In the genomic region with DNA sequence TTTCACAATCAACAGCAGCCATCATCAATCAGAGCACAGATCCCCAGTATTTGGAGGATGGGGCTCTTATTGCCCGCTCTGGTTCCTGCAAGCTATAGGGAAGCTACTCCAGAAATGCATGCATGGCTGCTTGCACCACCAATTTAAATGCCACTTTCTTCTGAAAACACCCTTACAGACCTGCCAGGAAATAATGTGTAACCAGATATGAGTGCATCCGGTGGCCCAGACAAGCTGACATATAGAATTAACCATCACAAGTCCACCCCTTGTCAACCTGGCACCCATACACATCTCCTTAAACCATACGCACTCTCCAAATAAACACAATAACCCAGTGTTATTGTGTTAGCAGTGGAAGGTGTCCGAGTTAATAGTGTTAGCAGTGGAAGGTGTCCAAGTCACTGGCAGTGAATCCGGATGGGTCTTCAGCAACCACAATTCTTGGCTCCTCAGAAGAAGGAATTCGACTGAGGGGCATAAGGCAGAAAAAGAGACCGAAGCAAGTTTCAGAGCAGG, we compare ENCODE assay signal across 11 cellular contexts. TPM values are rescaled to one million over a fixed set of nuclear protein-coding genes. Genes with fewer than 3 reads are reported as not detected.
DNase-seq lines count a peak whose midpoint lies in the region; ATAC-seq, FAIRE-seq and TF ChIP-seq lines count a peak whose summit lies in the region.
"Not testable (repeated sequence)": the region's sequence is repeated elsewhere in the genome, so short reads cannot be mapped to it uniquely, and the experiment has no call there.
"Had no signal": no experiment of that assay in that cellular context is flagged by ENCODE, and none has a peak within 500 bp of the region (broad histone marks: within the 10 kb centered on the region; RNA-seq: fewer than 3 reads in every experiment).

No MANE protein-coding gene starts in this region.

- H3K4me1 ChIP-seq in colonic mucosa = not testable (repeated sequence)

- H3K27me3 Mint-ChIP-seq in activated CD8-positive, alpha-beta T cell treated with anti-CD3 and anti-CD28 coated beads, Interleukin-2, amount 10 ng/mL, durations not matched to agents 7 days and 5 days (ENCODE audit: low read depth) = not testable (repeated sequence)

- not testable (repeated sequence) for H3K9me3 Mint-ChIP-seq in activated CD8-positive, alpha-beta T cell treated with anti-CD3 and anti-CD28 coated beads, Interleukin-2, amount 10 ng/mL, durations not matched to agents 7 days and 5 days (ENCODE audit: insufficient read depth)

- H3K36me3 Mint-ChIP-seq in activated CD8-positive, alpha-beta T cell treated with anti-CD3 and anti-CD28 coated beads, Interleukin-2, amount 10 ng/mL, durations not matched to agents 7 days and 5 days (ENCODE audit: low read depth) = not testable (repeated sequence)

- H3K27ac ChIP-seq in colonic mucosa = not testable (repeated sequence)

- FAIRE-seq in GM12891 (lab: Jason Lieb, UNC) = peak; percentile 76

- TF ChIP-seq POLR2A in GM12891 (IDR thresholded peaks at IDR 0.05; ENCODE audit: low read depth, low read length) = not testable (repeated sequence)

- H3K27ac Mint-ChIP-seq in activated CD8-positive, alpha-beta T cell treated with anti-CD3 and anti-CD28 coated beads, Interleukin-2, amount 10 ng/mL, durations not matched to agents 7 days and 5 days = peak overlapping the region; percentile 27

- POLR2A ChIA-PET in activated CD8-positive, alpha-beta T cell treated with anti-CD3 and anti-CD28 coated beads, Interleukin-2, amount 10 ng/mL, durations not matched to agents 7 days and 5 days (lab: Charles Lee) = not testable (repeated sequence)

- not testable (repeated sequence) for H3K36me3 ChIP-seq in colonic mucosa

- not testable (repeated sequence) for H3K27me3 ChIP-seq in colonic mucosa

- H3K4me3 Mint-ChIP-seq in activated CD8-positive, alpha-beta T cell treated with anti-CD3 and anti-CD28 coated beads, Interleukin-2, amount 10 ng/mL, durations not matched to agents 7 days and 5 days = not testable (repeated sequence)

- not testable (repeated sequence) for TF ChIP-seq CTCF in LNCaP clone FGC (IDR thresholded peaks at IDR 0.05; ENCODE audit: control insufficient read depth, extremely low read depth, insufficient read depth); colonic mucosa (IDR thresholded peaks at IDR 0.05)

- DNase-seq in COLO668 (lab: John Stamatoyannopoulos, UW; ENCODE audit: unreplicated experiment) = peak; percentile 25
- DNase-seq in GM12891 (ENCODE audit: insufficient read length, low spot score) = not testable (repeated sequence)
- peak; percentile 51 for DNase-seq in LNCaP clone FGC (ENCODE audit: low read depth)
- DNase-seq in NCI-H2081 (lab: John Stamatoyannopoulos, UW) = peak; percentile 8 to 30
- peak; percentile 22 for DNase-seq in NCI-H510A (lab: John Stamatoyannopoulos, UW)
- DNase-seq in activated CD8-positive, alpha-beta T cell treated with anti-CD3 and anti-CD28 coated beads, Interleukin-2, amount 10 ng/mL, durations not matched to agents 7 days and 5 days = peak; percentile 21
- peak; percentile 1 for DNase-seq in colonic mucosa
- DNase-seq in stimulated activated CD8-positive, alpha-beta memory T cell treated with anti-CD3 and anti-CD28 coated beads, Interleukin-4, amount 100 ng/mL, for 48 hours = peak; percentile 9

- H3K4me1 Mint-ChIP-seq in activated CD8-positive, alpha-beta T cell treated with anti-CD3 and anti-CD28 coated beads, Interleukin-2, amount 10 ng/mL, durations not matched to agents 7 days and 5 days (ENCODE audit: low read depth) = peaks cover 13% of the 10 kb centered on the region

- CTCF ChIA-PET in activated CD8-positive, alpha-beta T cell treated with anti-CD3 and anti-CD28 coated beads, Interleukin-2, amount 10 ng/mL, durations not matched to agents 7 days and 5 days (lab: Charles Lee) = not testable (repeated sequence)

- not testable (repeated sequence) for ATAC-seq in activated CD8-positive, alpha-beta T cell treated with anti-CD3 and anti-CD28 coated beads, Interleukin-2, amount 10 ng/mL, durations not matched to agents 7 days and 5 days

- intact Hi-C loops in colonic mucosa (cut with DNase I) = not testable (repeated sequence)

- H3K9ac ChIP-seq in colonic mucosa (ENCODE audit: low read depth in 2 of 2, low read length in 2 of 2) = not testable (repeated sequence)

- not testable (repeated sequence) for H3K9me3 ChIP-seq in colonic mucosa

- H3K4me3 ChIP-seq in LNCaP clone FGC (ENCODE audit: low read depth, low read length); colonic mucosa: not testable (repeated sequence)

RNA-seq across cellular contexts. Expression of a gene that starts 3.5 kb away (rescaled TPM):
- 1.7 TPM for polyA plus RNA-seq in GM12891 (2012; ENCODE audit: low read depth, missing spikeins)
- 1 to 10 TPM; 3.2 to 3.4 TPM for total RNA-seq in activated CD8-positive, alpha-beta T cell treated with anti-CD3 and anti-CD28 coated beads, Interleukin-2, amount 10 ng/mL, durations not matched to agents 7 days and 5 days
- under 1 TPM; 0.35 to 0.64 TPM for total RNA-seq in colonic mucosa
- total RNA-seq: CD4-positive, CD25-positive, alpha-beta regulatory T cell had no signal
- polyA plus RNA-seq: CD4-positive, CD25-positive, alpha-beta regulatory T cell had no signal

RNA-seq across cellular contexts. Expression of a gene that starts 19.4 kb away (rescaled TPM):
- not detected for polyA plus RNA-seq in GM12891 (2012; ENCODE audit: low read depth, missing spikeins)
- not detected for total RNA-seq in activated CD8-positive, alpha-beta T cell treated with anti-CD3 and anti-CD28 coated beads, Interleukin-2, amount 10 ng/mL, durations not matched to agents 7 days and 5 days
- total RNA-seq in colonic mucosa = not detected
- total RNA-seq: Calu3; CD4-positive, CD25-positive, alpha-beta regulatory T cell had no signal
- polyA plus RNA-seq: CD4-positive, CD25-positive, alpha-beta regulatory T cell had no signal

RNA-seq across cellular contexts. Expression of a gene that starts 32.9 kb away (rescaled TPM):
- 39.8 TPM for polyA plus RNA-seq in GM12891 (2012; ENCODE audit: low read depth, missing spikeins)
- total RNA-seq in activated CD8-positive, alpha-beta T cell treated with anti-CD3 and anti-CD28 coated beads, Interleukin-2, amount 10 ng/mL, durations not matched to agents 7 days and 5 days = 10 to 100 TPM; 83.9 to 88.2 TPM
- 10 to 100 TPM; 32.4 to 73.0 TPM for total RNA-seq in colonic mucosa

RNA-seq across cellular contexts. Expression of a gene that starts 33.6 kb away (rescaled TPM):
- polyA plus RNA-seq in GM12891 (2012; ENCODE audit: low read depth, missing spikeins) = 247 TPM
- 100 to 1,000 TPM; 458 to 486 TPM for total RNA-seq in activated CD8-positive, alpha-beta T cell treated with anti-CD3 and anti-CD28 coated beads, Interleukin-2, amount 10 ng/mL, durations not matched to agents 7 days and 5 days
- total RNA-seq in colonic mucosa = 100 to 1,000 TPM; 240 to 318 TPM

RNA-seq across cellular contexts. Expression of a gene that starts 49.8 kb away (rescaled TPM):
- not detected for polyA plus RNA-seq in GM12891 (2012; ENCODE audit: low read depth, missing spikeins)
- total RNA-seq in activated CD8-positive, alpha-beta T cell treated with anti-CD3 and anti-CD28 coated beads, Interleukin-2, amount 10 ng/mL, durations not matched to agents 7 days and 5 days = not detected
- total RNA-seq in colonic mucosa = not detected
- total RNA-seq: Calu3; CD4-positive, CD25-positive, alpha-beta regulatory T cell; HepG2 had no signal
- polyA plus RNA-seq: CD4-positive, CD25-positive, alpha-beta regulatory T cell; HepG2 had no signal
